24 cellular contexts compared by ENCODE assay signal in genomic region chr3:126946387-126946786, GRCh38. TPM values are rescaled to one million over a fixed set of nuclear protein-coding genes. Genes with fewer than 3 reads are reported as not detected.
A peak's percentile ranks its signal among the peaks of the same experiment; 100 is the strongest.
DNase-seq lines count a peak whose midpoint lies in the region; ATAC-seq and TF ChIP-seq lines count a peak whose summit lies in the region.
"Had no signal": no experiment of that assay in that cellular context is flagged by ENCODE, and none has a peak within 500 bp of the region (broad histone marks: within the 10 kb centered on the region; RNA-seq: fewer than 3 reads in every experiment).

No MANE protein-coding gene starts in this region.

- no peaks in the 10 kb centered on the region for H3K27me3 Mint-ChIP-seq in chondrocyte (ENCODE audit: low read depth)
- H3K27me3 Mint-ChIP-seq in glutamatergic neuron (ENCODE audit: unreplicated experiment): peaks cover 13% of the 10 kb centered on the region
- H3K27me3 Mint-ChIP-seq in nephron progenitor cell (ENCODE audit: low read depth, poor library complexity): peaks cover 2% of the 10 kb centered on the region
- H3K27me3 Mint-ChIP-seq: CD4-positive, alpha-beta memory T cell had no signal

- WGBS in sigmoid colon, 2 donors: 95% methylated on average over 10 of the region's 10 CpGs

- ATAC-seq in HG03457 (IDR thresholded peaks at IDR 0.05; ENCODE audit: unreplicated experiment): no peak
- ATAC-seq: A549, GM12878 had no signal

- TF ChIP-seq EP300 in sigmoid colon (IDR thresholded peaks at IDR 0.05): no peak

- H3K27me3 ChIP-seq in sigmoid colon: no peaks in the 10 kb centered on the region
- H3K27me3 ChIP-seq: BE2C had no signal

- H3K27ac ChIP-seq in sigmoid colon (no peak overlapping the region), caudate nucleus (ENCODE audit: low read depth, low read length) (no peak overlapping the region)
- H3K27ac ChIP-seq: A549; BLaER1 treated with 17β-estradiol and CSF1 and Interleukin-3, amounts not matched to agents 10 nM and 100 nM; GM23248 had no signal

- no peaks in the 10 kb centered on the region for H3K4me1 ChIP-seq in sigmoid colon
- H3K4me1 ChIP-seq: A549 had no signal

- H3K9me3 ChIP-seq in sigmoid colon: no peaks in the 10 kb centered on the region
- H3K9me3 ChIP-seq: A549; BE2C; BLaER1 treated with 17β-estradiol and CSF1 and Interleukin-3, amounts not matched to agents 10 nM and 100 nM had no signal

- H3K27ac Mint-ChIP-seq in chondrocyte (ENCODE audit: unreplicated experiment): no peak overlapping the region
- H3K27ac Mint-ChIP-seq in glutamatergic neuron (ENCODE audit: unreplicated experiment): no peak overlapping the region
- no peak overlapping the region for H3K27ac Mint-ChIP-seq in nephron progenitor cell

- no peak for TF ChIP-seq POLR2A in sigmoid colon (IDR thresholded peaks at IDR 0.05)

- H3K36me3 ChIP-seq in sigmoid colon: peaks cover 0 to 3% (median 0%) of the 10 kb centered on the region in 4 donors
- H3K36me3 ChIP-seq: BE2C had no signal

- DNase-seq in chondrocyte (ENCODE audit: low spot score) (peak; percentile 55), glutamatergic neuron (peak; percentile 34), posterior vena cava (ENCODE audit: low spot score) (peak; percentile 55), sigmoid colon (peak; percentile 40), NCI-H446 (lab: John Stamatoyannopoulos, UW) (no peak), nephron progenitor cell (no peak), caudate nucleus (lab: John Stamatoyannopoulos, UW) (no peak)
- DNase-seq: 8988T; ACHN; AML-193; BE2C; Calu3; CD4-positive, alpha-beta memory T cell; COR-L47; DMS153; DND-41; GDM1; GM23248; H7; HCEC 1CT had no signal

- H3K4me3 Mint-ChIP-seq in chondrocyte (ENCODE audit: unreplicated experiment) (no peak overlapping the region), glutamatergic neuron (ENCODE audit: unreplicated experiment) (no peak overlapping the region), nephron progenitor cell (no peak overlapping the region)
- H3K4me3 Mint-ChIP-seq: CD4-positive, alpha-beta memory T cell had no signal

- no peaks in the 10 kb centered on the region for H3K9me3 Mint-ChIP-seq in chondrocyte (ENCODE audit: low read depth)
- peaks cover 6% of the 10 kb centered on the region for H3K9me3 Mint-ChIP-seq in glutamatergic neuron (ENCODE audit: unreplicated experiment)
- no peaks in the 10 kb centered on the region for H3K9me3 Mint-ChIP-seq in nephron progenitor cell
- H3K9me3 Mint-ChIP-seq: CD4-positive, alpha-beta memory T cell had no signal

- H3K4me1 Mint-ChIP-seq in chondrocyte (ENCODE audit: low read depth) (no peaks in the 10 kb centered on the region), glutamatergic neuron (ENCODE audit: low read depth, unreplicated experiment) (peaks cover 7% of the 10 kb centered on the region), nephron progenitor cell (peaks cover 12% of the 10 kb centered on the region)

- intact Hi-C loops in posterior vena cava (cut with DNase I) (no loop called here), sigmoid colon (cut with DNase I) (no loop called here)

- H3K4me3 ChIP-seq in sigmoid colon: no peak overlapping the region
- H3K4me3 ChIP-seq: A549; BLaER1 treated with 17β-estradiol and CSF1 and Interleukin-3, amounts not matched to agents 10 nM and 100 nM; GM12878; GM23248 had no signal

- H3K36me3 Mint-ChIP-seq in chondrocyte (ENCODE audit: low read depth) (peaks cover 1% of the 10 kb centered on the region), glutamatergic neuron (ENCODE audit: unreplicated experiment) (peaks cover 4% of the 10 kb centered on the region), nephron progenitor cell (ENCODE audit: low read depth) (no peaks in the 10 kb centered on the region)

- TF ChIP-seq CTCF in chondrocyte (IDR thresholded peaks at IDR 0.05): no peak
- TF ChIP-seq CTCF in glutamatergic neuron (IDR thresholded peaks at IDR 0.05; ENCODE audit: partially characterized antibody, unreplicated experiment): no peak
- no peak for TF ChIP-seq CTCF in sigmoid colon (IDR thresholded peaks at IDR 0.05)
- no peak for TF ChIP-seq CTCF in nephron progenitor cell (IDR thresholded peaks at IDR 0.05)

RNA-seq across cellular contexts. Expression of gene PLXNA1, which starts 36.5 kb away (rescaled TPM):
- 69.8 to 99.1 TPM (median 98.2 TPM) in 3 replicates for total RNA-seq in chondrocyte
- total RNA-seq in glutamatergic neuron (ENCODE audit: unreplicated experiment): 110 TPM
- 10 to 100 TPM; 31.7 to 38.5 TPM for total RNA-seq in posterior vena cava
- 10 to 100 TPM in 2 of 4 donors, 1 to 10 TPM in 2; 7.5 to 29.6 (median 13.0) TPM for total RNA-seq in sigmoid colon
- polyA plus RNA-seq in sigmoid colon: 10 to 100 TPM in 1 of 3 donors, 1 to 10 TPM in 1, under 1 TPM in 1; 0.60 to 15.3 (median 3.5) TPM

Comparison
In these comparisons a context has a peak if more than half of its experiments do, and no peak if none do; other contexts are left out.
1. DNase-seq: peak in chondrocyte (single experiment), glutamatergic neuron (single experiment), posterior vena cava (single experiment) and sigmoid colon (single experiment); none in NCI-H446 (0 of 2), nephron progenitor cell (single experiment) and caudate nucleus (0 of 61).